8 cellular contexts compared by ENCODE assay signal in genomic region chr16:50210266-50211038, GRCh38. TPM values are rescaled to one million over a fixed set of nuclear protein-coding genes. Genes with fewer than 3 reads are reported as not detected.
A peak's percentile ranks its signal among the peaks of the same experiment; 100 is the strongest.
DNase-seq lines count a peak whose midpoint lies in the region; ATAC-seq, FAIRE-seq and TF ChIP-seq lines count a peak whose summit lies in the region.

No MANE protein-coding gene starts in this region.

- intact Hi-C loops in PC-3 (cut with micrococcal nuclease): loop anchor here (1.0 to 10.0 kb wide), 4 partner anchors 114 to 185 kb away; partner anchors contain the start of gene CNEP1R1

- H3F3A ChIP-seq in PC-3 (ENCODE audit: low read length, unreplicated experiment): no peaks in the 10 kb centered on the region
- peaks cover 27% of the 10 kb centered on the region for H3F3A ChIP-seq in neural progenitor cell (ENCODE audit: low read depth)

- H3K27me3 Mint-ChIP-seq in activated T-helper 17 cell treated with anti-CD3 and anti-CD28 coated beads, Interleukin-2, amount 50 U/mL, for 72 hours: no peaks in the 10 kb centered on the region
- no peaks in the 10 kb centered on the region for H3K27me3 Mint-ChIP-seq in neural progenitor cell (ENCODE audit: insufficient read depth, low read depth)

- FAIRE-seq in D721Med (lab: Jason Lieb, UNC): no peak

- H3K4me3 ChIP-seq in PC-3 (ENCODE audit: low read length) (no peak overlapping the region), neural progenitor cell (no peak overlapping the region)

- peak; percentile 67 for TF ChIP-seq CTCF in D721Med (IDR thresholded peaks at IDR 0.05; ENCODE audit: insufficient read depth, missing control alignments)
- peak; percentile 65 for TF ChIP-seq CTCF in PC-3 (conservative IDR thresholded peaks at IDR 0.05; ENCODE audit: low read depth, low read length)
- peak; percentile 79 for TF ChIP-seq CTCF in neural progenitor cell (IDR thresholded peaks at IDR 0.05)

- H3K4me3 Mint-ChIP-seq in activated T-helper 17 cell treated with anti-CD3 and anti-CD28 coated beads, Interleukin-2, amount 50 U/mL, for 72 hours: no peak overlapping the region
- no peak overlapping the region for H3K4me3 Mint-ChIP-seq in neural progenitor cell

- H4K20me1 ChIP-seq in PC-3 (ENCODE audit: low read length) (peaks cover 10% of the 10 kb centered on the region), neural progenitor cell (ENCODE audit: low read depth) (peaks cover 23% of the 10 kb centered on the region)

- H3K4me1 ChIP-seq in PC-3 (ENCODE audit: insufficient read depth, low read length): peaks cover 17% of the 10 kb centered on the region
- H3K4me1 ChIP-seq in neural progenitor cell: peaks cover 17% of the 10 kb centered on the region

- H3K4me1 Mint-ChIP-seq in activated T-helper 17 cell treated with anti-CD3 and anti-CD28 coated beads, Interleukin-2, amount 50 U/mL, for 72 hours: peaks cover 13% of the 10 kb centered on the region
- H3K4me1 Mint-ChIP-seq in neural progenitor cell: peaks cover 31% of the 10 kb centered on the region

- DNase-seq in D721Med (ENCODE audit: insufficient read length, low spot score) (no peak), HT-29 (ENCODE audit: low spot score) (peak; percentile 70), PC-3 (peak; percentile 58), fibroblast of the conjunctiva (ENCODE audit: low read depth) (peak; percentile 88), neural progenitor cell (ENCODE audit: low spot score) (peak; percentile 87), substantia nigra (lab: John Stamatoyannopoulos, UW) (peak in 48 of 49 donors; percentile 6 to 87 (median 70))

- H3K9ac ChIP-seq in PC-3 (ENCODE audit: low read length) (no peak overlapping the region), neural progenitor cell (no peak overlapping the region)

- H2AFZ ChIP-seq in PC-3 (ENCODE audit: low read length): no peak overlapping the region
- H2AFZ ChIP-seq in neural progenitor cell (replicated peaks): peak overlapping the region; percentile 50

- H3K79me2 ChIP-seq in PC-3 (ENCODE audit: low read length) (peaks cover 29% of the 10 kb centered on the region), neural progenitor cell (ENCODE audit: low read depth) (peaks cover 5% of the 10 kb centered on the region)

- ATAC-seq in GM21360 (IDR thresholded peaks at IDR 0.05; ENCODE audit: unreplicated experiment): peak; percentile 84
- peak; percentile 59 for ATAC-seq in PC-3
- ATAC-seq in activated T-helper 17 cell treated with anti-CD3 and anti-CD28 coated beads, Interleukin-2, amount 50 U/mL, for 72 hours (replicated peaks): peak; percentile 98

- no peaks in the 10 kb centered on the region for H3K9me2 ChIP-seq in PC-3 (replicated peaks; ENCODE audit: low read length)

- no peak overlapping the region for H3K27ac ChIP-seq in PC-3 (ENCODE audit: low read length)
- H3K27ac ChIP-seq in neural progenitor cell: peak overlapping the region; percentile 34
- H3K27ac ChIP-seq in substantia nigra (ENCODE audit: low read depth, low read length, poor library complexity, severe bottlenecking): peak overlapping the region; percentile 62

- no peaks in the 10 kb centered on the region for H3K9me3 Mint-ChIP-seq in activated T-helper 17 cell treated with anti-CD3 and anti-CD28 coated beads, Interleukin-2, amount 50 U/mL, for 72 hours
- H3K9me3 Mint-ChIP-seq in neural progenitor cell: no peaks in the 10 kb centered on the region

- H3K27me3 ChIP-seq in PC-3 (ENCODE audit: low read length): no peaks in the 10 kb centered on the region
- no peaks in the 10 kb centered on the region for H3K27me3 ChIP-seq in neural progenitor cell

- POLR2A ChIA-PET in PC-3 (lab: Charles Lee; ENCODE audit: unreplicated experiment): interaction anchor here (0.7 kb wide), 1 partner anchor 33 kb away, joined by 4 read pairs; no protein-coding TSS in a partner anchor

- peaks cover 47% of the 10 kb centered on the region for H3K36me3 Mint-ChIP-seq in activated T-helper 17 cell treated with anti-CD3 and anti-CD28 coated beads, Interleukin-2, amount 50 U/mL, for 72 hours (ENCODE audit: low read depth)
- peaks cover 3% of the 10 kb centered on the region for H3K36me3 Mint-ChIP-seq in neural progenitor cell

- peak overlapping the region; percentile 79 for H3K27ac Mint-ChIP-seq in activated T-helper 17 cell treated with anti-CD3 and anti-CD28 coated beads, Interleukin-2, amount 50 U/mL, for 72 hours
- peak overlapping the region; percentile 8 for H3K27ac Mint-ChIP-seq in neural progenitor cell

- H3K9me3 ChIP-seq in PC-3 (ENCODE audit: low read length) (no peaks in the 10 kb centered on the region), neural progenitor cell (ENCODE audit: low read depth) (no peaks in the 10 kb centered on the region)

- H3K4me2 ChIP-seq in PC-3 (ENCODE audit: low read length) (no peak overlapping the region), neural progenitor cell (peak overlapping the region; percentile 64)

- H3K36me3 ChIP-seq in PC-3 (ENCODE audit: low read depth, low read length): peaks cover 6% of the 10 kb centered on the region; the same call in 1 of the 2 replicates
- H3K36me3 ChIP-seq in neural progenitor cell: no peaks in the 10 kb centered on the region

- CTCF ChIA-PET in PC-3 (lab: Charles Lee): interaction anchor here (0.5 to 2.0 kb wide), 6 partner anchors 25 to 185 kb away, joined by 3 to 16 read pairs (median 5); partner anchors contain the start of gene CNEP1R1

- no TSS peak for BruUV-seq in PC-3 (replicated peaks; lab: Mats Ljungman, UMichigan)

RNA-seq across cellular contexts. Expression of gene ADCY7, which starts 55.9 kb away (rescaled TPM):
- total RNA-seq in HT-29 (2014; rRNA removed; shearing (Covaris generic)): 1.0 and 1.1 TPM in 2 replicates
- total RNA-seq in PC-3 (2014; rRNA removed) (13.1 and 14.1 TPM in 2 replicates), neural progenitor cell (ENCODE audit: low replicate concordance) (2.5 and 13.2 TPM in 2 replicates)
- 100 to 1,000 TPM; 156 to 173 TPM for total RNA-seq in activated T-helper 17 cell treated with anti-CD3 and anti-CD28 coated beads, Interleukin-2, amount 50 U/mL, for 72 hours

RNA-seq across cellular contexts. Expression of gene TENT4B, which starts 57.3 kb away (rescaled TPM):
- 4.7 and 5.3 TPM in 2 replicates for total RNA-seq in HT-29 (2014; rRNA removed; shearing (Covaris generic))
- total RNA-seq in PC-3 (2014; rRNA removed) (6.3 and 7.4 TPM in 2 replicates), neural progenitor cell (ENCODE audit: low replicate concordance) (10.4 and 15.2 TPM in 2 replicates)
- total RNA-seq in activated T-helper 17 cell treated with anti-CD3 and anti-CD28 coated beads, Interleukin-2, amount 50 U/mL, for 72 hours: 10 to 100 TPM; 16.3 to 31.5 TPM

Comparison
In these comparisons a context has a peak if more than half of its experiments do, and no peak if none do; other contexts are left out.
1. RNA of gene ADCY7, which starts 55.9 kb away (total RNA-seq): 156 to 173 TPM in activated T-helper 17 cell treated with anti-CD3 and anti-CD28 coated beads, Interleukin-2, amount 50 U/mL, for 72 hours; 13.1 to 14.1 TPM in PC-3, 2.5 to 13.2 TPM in neural progenitor cell and 1.0 to 1.1 TPM in HT-29; every median in the first group is over 10 times any median in the second.
2. Peak in every context shown above with its lines, with median percentiles within 50 percentile points of each other: CTCF ChIP-seq and ATAC-seq.